In genomic region chr16:54431997-54432367, GRCh38 we compare ENCODE assay signal across 10 cellular contexts.
"Had no signal": no experiment of that assay in that cellular context is flagged by ENCODE, and none has a peak within 500 bp of the region (broad histone marks: within the 10 kb centered on the region; RNA-seq: fewer than 3 reads in every experiment).

No MANE protein-coding gene starts in this region.

- H3K27ac ChIP-seq: colonic mucosa, heart left ventricle, right atrium auricular region had no signal

- H3K9me3 ChIP-seq: colonic mucosa had no signal

- DNase-seq: activated CD4-positive, alpha-beta memory T cell treated with anti-CD3 and anti-CD28 coated beads for 36 hours; activated CD4-positive, alpha-beta T cell treated with anti-CD3 and anti-CD28 coated beads for 1 hour; activated T-cell treated with anti-CD3 and anti-CD28 coated beads, Interleukin-2, amount 50 U/mL, for 48 hours; colonic mucosa; effector CD4-positive, alpha-beta T cell; heart left ventricle; left colon; small intestine; T-helper 9 cell had no signal

- H3K36me3 ChIP-seq: colonic mucosa, heart left ventricle, right atrium auricular region had no signal

- H3K27ac Mint-ChIP-seq: activated CD4-positive, alpha-beta memory T cell treated with anti-CD3 and anti-CD28 coated beads for 36 hours had no signal

- H3K4me3 ChIP-seq: colonic mucosa, heart left ventricle, right atrium auricular region had no signal

- H3K4me3 Mint-ChIP-seq: activated CD4-positive, alpha-beta memory T cell treated with anti-CD3 and anti-CD28 coated beads for 36 hours had no signal

- H3K27me3 ChIP-seq: right atrium auricular region had no signal

- H3K36me3 Mint-ChIP-seq: activated CD4-positive, alpha-beta memory T cell treated with anti-CD3 and anti-CD28 coated beads for 36 hours had no signal

- H3K4me1 ChIP-seq: colonic mucosa, heart left ventricle, right atrium auricular region had no signal

- ATAC-seq: heart left ventricle, left colon had no signal
